In genomic region chr5:131640043-131640856, GRCh38 we compare ENCODE assay signal across 8 cellular contexts. TPM values are rescaled to one million over a fixed set of nuclear protein-coding genes. Genes with fewer than 3 reads are reported as not detected.
DNase-seq lines count a peak whose midpoint lies in the region; ATAC-seq, FAIRE-seq and TF ChIP-seq lines count a peak whose summit lies in the region.

No MANE protein-coding gene starts in this region.

- H3K4me3 ChIP-seq in OCI-LY1 (ENCODE audit: low read depth, low read length, poor library complexity, severe bottlenecking), result no peak overlapping the region

- DNase-seq in stimulated activated CD4-positive, alpha-beta T cell treated with anti-CD3 and anti-CD28 coated beads, TNF-alpha, amount 100 ng/mL, for 24 hours (ENCODE audit: low read depth in 3 of 3), result peak; percentile 36 to 43 (median 38)
- DNase-seq in GM12891 (ENCODE audit: insufficient read length, low spot score), result no peak
- DNase-seq in NAMALWA (ENCODE audit: low spot score), result no peak
- no peak for DNase-seq in AG08396 (ENCODE audit: low spot score)

- ATAC-seq in GM19452 (IDR thresholded peaks at IDR 0.05; ENCODE audit: unreplicated experiment) (peak; percentile 46), GM21423 (IDR thresholded peaks at IDR 0.05; ENCODE audit: unreplicated experiment) (no peak)

- TF ChIP-seq CTCF in OCI-LY1 (IDR thresholded peaks at IDR 0.05; ENCODE audit: low read length), result no peak

- H2AFZ ChIP-seq in OCI-LY1 (ENCODE audit: low read length), result no peak overlapping the region

- H3F3A ChIP-seq in OCI-LY1 (ENCODE audit: insufficient read depth, low read length), result no peaks in the 10 kb centered on the region

- no peak for FAIRE-seq in GM12891 (lab: Jason Lieb, UNC)

- H3K9ac ChIP-seq in OCI-LY1 (ENCODE audit: low read length), result no peak overlapping the region

- TF ChIP-seq POLR2A in GM12891 (IDR thresholded peaks at IDR 0.05; ENCODE audit: low read depth, low read length), result no peak

- H3K4me2 ChIP-seq in OCI-LY1 (ENCODE audit: low read length), result no peak overlapping the region

- H3K4me1 ChIP-seq in OCI-LY1 (ENCODE audit: insufficient read depth, low read length, severe bottlenecking), result peaks cover 30% of the 10 kb centered on the region

- no peaks in the 10 kb centered on the region for H3K27me3 ChIP-seq in OCI-LY1 (ENCODE audit: insufficient read depth, low read length)

- peak overlapping the region; percentile 20 for H3K27ac ChIP-seq in OCI-LY1 (ENCODE audit: low read depth, low read length, poor library complexity, severe bottlenecking)
- peak overlapping the region; percentile 59 for H3K27ac ChIP-seq in angular gyrus (ENCODE audit: low read depth, low read length)

- no peaks in the 10 kb centered on the region for H3K9me2 ChIP-seq in OCI-LY1 (ENCODE audit: low read depth, low read length)

- H3K36me3 ChIP-seq in OCI-LY1 (ENCODE audit: insufficient read depth, low read length), result peaks cover 9% of the 10 kb centered on the region; the same call in 1 of the 2 replicates

- no peaks in the 10 kb centered on the region for H4K20me1 ChIP-seq in OCI-LY1 (ENCODE audit: insufficient read depth, low read length)

- no peaks in the 10 kb centered on the region for H3K9me3 ChIP-seq in OCI-LY1 (ENCODE audit: low read length)

- no peaks in the 10 kb centered on the region for H3K79me2 ChIP-seq in OCI-LY1 (ENCODE audit: insufficient read depth, low read length)

TF ChIP-seq in GM12891, 5 proteins besides CTCF, POLR2A, EP300 and RAD21:
- TF ChIP-seq POU2F2 (IDR thresholded peaks at IDR 0.05; ENCODE audit: low read depth, low read length) (no peak), TAF1 (IDR thresholded peaks at IDR 0.05; ENCODE audit: low read depth, low read length) (no peak), POLR2AphosphoS5 (IDR thresholded peaks at IDR 0.05; ENCODE audit: low read depth, low read length) (no peak), PAX5 (IDR thresholded peaks at IDR 0.05; ENCODE audit: insufficient read depth, low read length, severe bottlenecking) (no peak), SPI1 (IDR thresholded peaks at IDR 0.05; ENCODE audit: low read depth, low read length) (no peak)

RNA-seq across cellular contexts. Expression of gene RAPGEF6, which starts 5.2 kb away (rescaled TPM):
- 5.3 TPM for polyA plus RNA-seq in GM12891 (2012; ENCODE audit: low read depth, missing spikeins)

Comparison
In these comparisons a context has a peak if more than half of its experiments do, and no peak if none do; other contexts are left out.
1. DNase-seq: peak in stimulated activated CD4-positive, alpha-beta T cell treated with anti-CD3 and anti-CD28 coated beads, TNF-alpha, amount 100 ng/mL, for 24 hours (3 of 3); none in GM12891 (single experiment), NAMALWA (single experiment) and AG08396 (single experiment).